1 cellular context compared by ENCODE assay signal in the genomic region with DNA sequence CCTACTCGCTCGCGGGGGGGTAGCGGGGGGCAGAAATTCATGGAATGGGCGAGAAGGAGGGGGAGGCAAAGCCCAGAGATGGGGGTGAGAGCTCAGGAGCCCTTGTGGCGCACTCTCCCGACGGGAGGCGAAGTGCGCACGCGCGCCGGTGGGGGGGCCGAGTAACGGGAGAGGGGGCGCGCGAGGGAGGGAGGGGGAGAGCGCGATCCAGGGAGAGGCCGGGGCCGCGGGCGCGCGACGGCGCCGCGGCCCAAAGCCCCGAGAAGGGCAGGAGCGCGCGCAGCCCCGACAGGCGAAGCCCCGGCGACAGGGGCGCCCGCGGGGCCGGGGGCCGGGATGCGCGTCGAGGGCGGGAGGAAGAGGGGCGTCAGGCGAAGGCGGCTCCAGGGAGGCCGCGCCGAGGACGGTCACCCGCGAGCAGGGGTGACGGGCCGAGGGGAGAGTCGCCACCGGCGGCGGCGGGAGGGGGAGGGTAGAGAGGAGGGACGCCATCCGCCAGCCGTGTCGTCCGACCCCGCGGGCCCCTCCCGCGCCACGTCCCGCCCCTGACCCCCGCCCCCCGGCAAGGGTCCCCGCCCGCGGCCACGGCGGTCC.
TF ChIP-seq lines count a peak whose summit lies in the region.

No MANE protein-coding gene starts in this region.

TF ChIP-seq in K562, 482 proteins besides CTCF, POLR2A, EP300 and RAD21 (continued from another document and continues in another):
- TF ChIP-seq SMAD3 (CRISPR knock-in tag; conservative IDR thresholded peaks at IDR 0.05) (no peak), POLR2G (IDR thresholded peaks at IDR 0.05; ENCODE audit: low read depth, low read length) (peak; percentile 77), XRCC5 (IDR thresholded peaks at IDR 0.05; ENCODE audit: low read depth, low read length) (no peak), ZKSCAN1 (IDR thresholded peaks at IDR 0.05; ENCODE audit: low read depth, low read length) (no peak), CCNT2 (IDR thresholded peaks at IDR 0.05; ENCODE audit: borderline replicate concordance, extremely low read depth, insufficient read length, low read depth, low read length) (peak; percentile 42), PCBP2 (IDR thresholded peaks at IDR 0.05; ENCODE audit: low read depth, low read length, poor library complexity, severe bottlenecking) (no peak), ZNF57 (CRISPR knock-in tag; IDR thresholded peaks at IDR 0.05) (no peak), ZNF583 (CRISPR knock-in tag; IDR thresholded peaks at IDR 0.05) (no peak), SRSF1 (IDR thresholded peaks at IDR 0.05; ENCODE audit: low read depth, low read length) (no peak), PCBP1 (IDR thresholded peaks at IDR 0.05; ENCODE audit: low read depth, low read length, poor library complexity, severe bottlenecking) (no peak), NFIC (IDR thresholded peaks at IDR 0.05) (peak; percentile 21; the same call in 1 of the 2 replicates), SIN3B (IDR thresholded peaks at IDR 0.05; ENCODE audit: low read depth) (peak; percentile 27; the same call in 1 of the 2 replicates), ZNF174 (CRISPR knock-in tag; IDR thresholded peaks at IDR 0.05) (no peak), SREBF2 (CRISPR knock-in tag; IDR thresholded peaks at IDR 0.05) (no peak), ADNP (tag; IDR thresholded peaks at IDR 0.05) (no peak), ZNF121 (CRISPR knock-in tag; conservative IDR thresholded peaks at IDR 0.05) (no peak), KLF13 (tag; IDR thresholded peaks at IDR 0.05; ENCODE audit: borderline replicate concordance, low read depth) (no peak), TCF7 (IDR thresholded peaks at IDR 0.05; ENCODE audit: borderline replicate concordance) (no peak), CSDE1 (IDR thresholded peaks at IDR 0.05) (no peak), HDAC6 (IDR thresholded peaks at IDR 0.05; ENCODE audit: low read depth, low read length) (no peak), GATAD2B (IDR thresholded peaks at IDR 0.05; ENCODE audit: borderline replicate concordance) (no peak), ZFP1 (CRISPR knock-in tag; IDR thresholded peaks at IDR 0.05) (no peak), GATAD2A (IDR thresholded peaks at IDR 0.05) (no peak), NRF1 (conservative IDR thresholded peaks at IDR 0.05 in 1 of 2, IDR thresholded peaks at IDR 0.05 in 1 of 2) (peak; percentile 82 to 83), PTRF (tag; IDR thresholded peaks at IDR 0.05) (no peak), ZNF561 (CRISPR knock-in tag; conservative IDR thresholded peaks at IDR 0.05) (no peak), MED1 (CRISPR knock-in tag; IDR thresholded peaks at IDR 0.05; ENCODE audit: borderline replicate concordance) (no peak), JUND (IDR thresholded peaks at IDR 0.05; ENCODE audit: borderline replicate concordance, low read depth, low read length) (0 out of 2 replicates have a peak, but pooled peaks have one; percentile 19), JUND (tag; IDR thresholded peaks at IDR 0.05; ENCODE audit: borderline replicate concordance, low read depth, low read length) (no peak), RBM22 (IDR thresholded peaks at IDR 0.05; ENCODE audit: low read depth, low read length, poor library complexity, severe bottlenecking) (peak; percentile 26), MECOM (CRISPR knock-in tag; IDR thresholded peaks at IDR 0.05) (no peak), TCF7L2 (IDR thresholded peaks at IDR 0.05; ENCODE audit: low read depth, low read length) (no peak), MCM7 (IDR thresholded peaks at IDR 0.05) (no peak), NONO (IDR thresholded peaks at IDR 0.05; ENCODE audit: low read depth in 2 of 2, low read length in 1 of 2) (peak in 1 of 2 experiments; percentile 26; a peak in 1 of 4 replicates), ZSCAN32 (CRISPR knock-in tag; IDR thresholded peaks at IDR 0.05) (no peak), RBFOX2 (IDR thresholded peaks at IDR 0.05; ENCODE audit: low read depth, low read length) (peak; percentile 75), ZNF408 (CRISPR knock-in tag; IDR thresholded peaks at IDR 0.05; ENCODE audit: low read depth) (no peak), TAF7 (tag; IDR thresholded peaks at IDR 0.05) (no peak), ZNF444 (CRISPR knock-in tag; IDR thresholded peaks at IDR 0.05) (peak; percentile 25; the same call in 1 of the 2 replicates), SAFB (IDR thresholded peaks at IDR 0.05; ENCODE audit: borderline replicate concordance, low read depth, low read length) (peak; percentile 89), HDAC3 (IDR thresholded peaks at IDR 0.05; ENCODE audit: borderline replicate concordance, partially characterized antibody) (no peak), ZNF263 (CRISPR knock-in tag; IDR thresholded peaks at IDR 0.05; ENCODE audit: borderline replicate concordance) (no peak), NCOA4 (IDR thresholded peaks at IDR 0.05; ENCODE audit: partially characterized antibody) (no peak), ZSCAN29 (IDR thresholded peaks at IDR 0.05) (no peak), ZBTB7A (IDR thresholded peaks at IDR 0.05; ENCODE audit: borderline replicate concordance, control insufficient read depth, low read depth, low read length) (peak; percentile 56), FOXM1 (IDR thresholded peaks at IDR 0.05; ENCODE audit: low read depth) (no peak), FOXM1 (CRISPR knock-in tag; IDR thresholded peaks at IDR 0.05; ENCODE audit: low read depth) (no peak), SMAD4 (CRISPR knock-in tag; conservative IDR thresholded peaks at IDR 0.05) (no peak), MAFK (IDR thresholded peaks at IDR 0.05; ENCODE audit: low read length) (no peak), NFIX (CRISPR knock-in tag; IDR thresholded peaks at IDR 0.05; ENCODE audit: low read depth) (no peak), CEBPB (tag; IDR thresholded peaks at IDR 0.05) (no peak), ZNF766 (CRISPR knock-in tag; conservative IDR thresholded peaks at IDR 0.05) (peak; percentile 85), ZNF384 (IDR thresholded peaks at IDR 0.05; ENCODE audit: low read depth, low read length) (no peak), PHF8 (IDR thresholded peaks at IDR 0.05; ENCODE audit: borderline replicate concordance, low read length) (peak; percentile 46; the same call in 1 of the 2 replicates), ZNF197 (CRISPR knock-in tag; IDR thresholded peaks at IDR 0.05; ENCODE audit: low read depth) (peak; percentile 57; the same call in 1 of the 2 replicates)
- TF ChIP-seq, protein P1, sequence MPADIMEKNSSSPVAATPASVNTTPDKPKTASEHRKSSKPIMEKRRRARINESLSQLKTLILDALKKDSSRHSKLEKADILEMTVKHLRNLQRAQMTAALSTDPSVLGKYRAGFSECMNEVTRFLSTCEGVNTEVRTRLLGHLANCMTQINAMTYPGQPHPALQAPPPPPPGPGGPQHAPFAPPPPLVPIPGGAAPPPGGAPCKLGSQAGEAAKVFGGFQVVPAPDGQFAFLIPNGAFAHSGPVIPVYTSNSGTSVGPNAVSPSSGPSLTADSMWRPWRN (IDR thresholded peaks at IDR 0.05; ENCODE audit: low read depth): no peak
- TF ChIP-seq, protein P2, sequence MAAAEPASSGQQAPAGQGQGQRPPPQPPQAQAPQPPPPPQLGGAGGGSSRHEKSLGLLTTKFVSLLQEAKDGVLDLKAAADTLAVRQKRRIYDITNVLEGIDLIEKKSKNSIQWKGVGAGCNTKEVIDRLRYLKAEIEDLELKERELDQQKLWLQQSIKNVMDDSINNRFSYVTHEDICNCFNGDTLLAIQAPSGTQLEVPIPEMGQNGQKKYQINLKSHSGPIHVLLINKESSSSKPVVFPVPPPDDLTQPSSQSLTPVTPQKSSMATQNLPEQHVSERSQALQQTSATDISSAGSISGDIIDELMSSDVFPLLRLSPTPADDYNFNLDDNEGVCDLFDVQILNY (CRISPR knock-in tag; IDR thresholded peaks at IDR 0.05): no peak
- TF ChIP-seq, protein P3, sequence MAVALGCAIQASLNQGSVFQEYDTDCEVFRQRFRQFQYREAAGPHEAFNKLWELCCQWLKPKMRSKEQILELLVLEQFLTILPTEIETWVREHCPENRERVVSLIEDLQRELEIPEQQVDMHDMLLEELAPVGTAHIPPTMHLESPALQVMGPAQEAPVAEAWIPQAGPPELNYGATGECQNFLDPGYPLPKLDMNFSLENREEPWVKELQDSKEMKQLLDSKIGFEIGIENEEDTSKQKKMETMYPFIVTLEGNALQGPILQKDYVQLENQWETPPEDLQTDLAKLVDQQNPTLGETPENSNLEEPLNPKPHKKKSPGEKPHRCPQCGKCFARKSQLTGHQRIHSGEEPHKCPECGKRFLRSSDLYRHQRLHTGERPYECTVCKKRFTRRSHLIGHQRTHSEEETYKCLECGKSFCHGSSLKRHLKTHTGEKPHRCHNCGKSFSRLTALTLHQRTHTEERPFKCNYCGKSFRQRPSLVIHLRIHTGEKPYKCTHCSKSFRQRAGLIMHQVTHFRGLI (CRISPR knock-in tag; IDR thresholded peaks at IDR 0.05): no peak
- TF ChIP-seq, protein P4, sequence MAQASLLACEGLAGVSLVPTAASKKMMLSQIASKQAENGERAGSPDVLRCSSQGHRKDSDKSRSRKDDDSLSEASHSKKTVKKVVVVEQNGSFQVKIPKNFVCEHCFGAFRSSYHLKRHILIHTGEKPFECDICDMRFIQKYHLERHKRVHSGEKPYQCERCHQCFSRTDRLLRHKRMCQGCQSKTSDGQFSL (CRISPR knock-in tag; IDR thresholded peaks at IDR 0.05): peak; percentile 86
- TF ChIP-seq, protein P4 (tag; IDR thresholded peaks at IDR 0.05): peak in 1 of 2 experiments; percentile 90; a peak in 2 of 4 replicates
- TF ChIP-seq, protein P5, sequence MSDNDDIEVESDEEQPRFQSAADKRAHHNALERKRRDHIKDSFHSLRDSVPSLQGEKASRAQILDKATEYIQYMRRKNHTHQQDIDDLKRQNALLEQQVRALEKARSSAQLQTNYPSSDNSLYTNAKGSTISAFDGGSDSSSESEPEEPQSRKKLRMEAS (CRISPR knock-in tag; IDR thresholded peaks at IDR 0.05): no peak
- TF ChIP-seq, protein P6, sequence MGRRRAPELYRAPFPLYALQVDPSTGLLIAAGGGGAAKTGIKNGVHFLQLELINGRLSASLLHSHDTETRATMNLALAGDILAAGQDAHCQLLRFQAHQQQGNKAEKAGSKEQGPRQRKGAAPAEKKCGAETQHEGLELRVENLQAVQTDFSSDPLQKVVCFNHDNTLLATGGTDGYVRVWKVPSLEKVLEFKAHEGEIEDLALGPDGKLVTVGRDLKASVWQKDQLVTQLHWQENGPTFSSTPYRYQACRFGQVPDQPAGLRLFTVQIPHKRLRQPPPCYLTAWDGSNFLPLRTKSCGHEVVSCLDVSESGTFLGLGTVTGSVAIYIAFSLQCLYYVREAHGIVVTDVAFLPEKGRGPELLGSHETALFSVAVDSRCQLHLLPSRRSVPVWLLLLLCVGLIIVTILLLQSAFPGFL (CRISPR knock-in tag; IDR thresholded peaks at IDR 0.05): no peak
- TF ChIP-seq, protein P7, sequence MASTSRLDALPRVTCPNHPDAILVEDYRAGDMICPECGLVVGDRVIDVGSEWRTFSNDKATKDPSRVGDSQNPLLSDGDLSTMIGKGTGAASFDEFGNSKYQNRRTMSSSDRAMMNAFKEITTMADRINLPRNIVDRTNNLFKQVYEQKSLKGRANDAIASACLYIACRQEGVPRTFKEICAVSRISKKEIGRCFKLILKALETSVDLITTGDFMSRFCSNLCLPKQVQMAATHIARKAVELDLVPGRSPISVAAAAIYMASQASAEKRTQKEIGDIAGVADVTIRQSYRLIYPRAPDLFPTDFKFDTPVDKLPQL (IDR thresholded peaks at IDR 0.05; ENCODE audit: extremely low read depth, insufficient read length): no peak
- TF ChIP-seq, protein P8, sequence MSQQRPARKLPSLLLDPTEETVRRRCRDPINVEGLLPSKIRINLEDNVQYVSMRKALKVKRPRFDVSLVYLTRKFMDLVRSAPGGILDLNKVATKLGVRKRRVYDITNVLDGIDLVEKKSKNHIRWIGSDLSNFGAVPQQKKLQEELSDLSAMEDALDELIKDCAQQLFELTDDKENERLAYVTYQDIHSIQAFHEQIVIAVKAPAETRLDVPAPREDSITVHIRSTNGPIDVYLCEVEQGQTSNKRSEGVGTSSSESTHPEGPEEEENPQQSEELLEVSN (IDR thresholded peaks at IDR 0.05; ENCODE audit: borderline replicate concordance in 1 of 2, extremely low read depth in 1 of 2, insufficient read depth in 1 of 2, insufficient read length in 1 of 2, low read depth in 1 of 2, low read length in 1 of 2, poor library complexity in 1 of 2, severe bottlenecking in 1 of 2): peak in 1 of 2 experiments; percentile 31
- TF ChIP-seq, protein P9, sequence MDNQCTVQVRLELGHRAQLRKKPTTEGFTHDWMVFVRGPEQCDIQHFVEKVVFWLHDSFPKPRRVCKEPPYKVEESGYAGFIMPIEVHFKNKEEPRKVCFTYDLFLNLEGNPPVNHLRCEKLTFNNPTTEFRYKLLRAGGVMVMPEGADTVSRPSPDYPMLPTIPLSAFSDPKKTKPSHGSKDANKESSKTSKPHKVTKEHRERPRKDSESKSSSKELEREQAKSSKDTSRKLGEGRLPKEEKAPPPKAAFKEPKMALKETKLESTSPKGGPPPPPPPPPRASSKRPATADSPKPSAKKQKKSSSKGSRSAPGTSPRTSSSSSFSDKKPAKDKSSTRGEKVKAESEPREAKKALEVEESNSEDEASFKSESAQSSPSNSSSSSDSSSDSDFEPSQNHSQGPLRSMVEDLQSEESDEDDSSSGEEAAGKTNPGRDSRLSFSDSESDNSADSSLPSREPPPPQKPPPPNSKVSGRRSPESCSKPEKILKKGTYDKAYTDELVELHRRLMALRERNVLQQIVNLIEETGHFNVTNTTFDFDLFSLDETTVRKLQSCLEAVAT (IDR thresholded peaks at IDR 0.05): 0 out of 4 replicates have a peak, but pooled peaks of 1 of the 2 experiments have one; percentile 1
- TF ChIP-seq, protein P10, sequence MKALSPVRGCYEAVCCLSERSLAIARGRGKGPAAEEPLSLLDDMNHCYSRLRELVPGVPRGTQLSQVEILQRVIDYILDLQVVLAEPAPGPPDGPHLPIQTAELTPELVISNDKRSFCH (CRISPR knock-in tag; IDR thresholded peaks at IDR 0.05): no peak
- TF ChIP-seq, protein P10 (tag; IDR thresholded peaks at IDR 0.05): no peak
- TF ChIP-seq, protein P11, sequence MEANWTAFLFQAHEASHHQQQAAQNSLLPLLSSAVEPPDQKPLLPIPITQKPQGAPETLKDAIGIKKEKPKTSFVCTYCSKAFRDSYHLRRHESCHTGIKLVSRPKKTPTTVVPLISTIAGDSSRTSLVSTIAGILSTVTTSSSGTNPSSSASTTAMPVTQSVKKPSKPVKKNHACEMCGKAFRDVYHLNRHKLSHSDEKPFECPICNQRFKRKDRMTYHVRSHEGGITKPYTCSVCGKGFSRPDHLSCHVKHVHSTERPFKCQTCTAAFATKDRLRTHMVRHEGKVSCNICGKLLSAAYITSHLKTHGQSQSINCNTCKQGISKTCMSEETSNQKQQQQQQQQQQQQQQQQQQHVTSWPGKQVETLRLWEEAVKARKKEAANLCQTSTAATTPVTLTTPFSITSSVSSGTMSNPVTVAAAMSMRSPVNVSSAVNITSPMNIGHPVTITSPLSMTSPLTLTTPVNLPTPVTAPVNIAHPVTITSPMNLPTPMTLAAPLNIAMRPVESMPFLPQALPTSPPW (CRISPR knock-in tag; IDR thresholded peaks at IDR 0.05): peak; percentile 86
